Comparison of ENCODE assay signal across 7 cellular contexts in genomic region chr5:176061269-176061622, GRCh38.
DNase-seq lines count a peak whose midpoint lies in the region; ATAC-seq and TF ChIP-seq lines count a peak whose summit lies in the region.
"Not testable (repeated sequence)": the region's sequence is repeated elsewhere in the genome, so short reads cannot be mapped to it uniquely, and the experiment has no call there.

No MANE protein-coding gene starts in this region.

- not testable (repeated sequence) for H3K27ac ChIP-seq in endodermal cell (ENCODE audit: low read depth, low read length); stomach

- H3K27me3 ChIP-seq in endodermal cell (ENCODE audit: control insufficient read depth, insufficient read depth, low read length, poor library complexity, severe bottlenecking); kidney epithelial cell (ENCODE audit: control insufficient read depth, insufficient read depth, low read length); stomach: not testable (repeated sequence)

- not testable (repeated sequence) for H3K36me3 ChIP-seq in endodermal cell (ENCODE audit: control insufficient read depth, insufficient read depth, low read length); kidney epithelial cell (ENCODE audit: control insufficient read depth, insufficient read depth, low read length); stomach

- intact Hi-C loops in activated naive CD4-positive, alpha-beta T cell treated with anti-CD3 and anti-CD28 coated beads for 36 hours (cut with micrococcal nuclease); posterior vena cava (cut with DNase I); stomach (cut with DNase I; ENCODE audit: low total_unique reads): not testable (repeated sequence)

- H3K4me3 ChIP-seq in endodermal cell (ENCODE audit: low read length): not testable (repeated sequence)
- peak overlapping the region; percentile 24 for H3K4me3 ChIP-seq in kidney epithelial cell (ENCODE audit: low read depth, low read length)
- peak overlapping the region in 3 of 4 donors; percentile 17 to 33 (median 25) for H3K4me3 ChIP-seq in stomach

- ATAC-seq in T-cell (replicated peaks in 1 of 4); activated T-cell treated with anti-CD3 and anti-CD28 coated beads, Interleukin-2, amount 50 U/mL, for 4 hours: not testable (repeated sequence)

- not testable (repeated sequence) for H3K9ac ChIP-seq in endodermal cell (ENCODE audit: extremely low read depth, low read length, poor library complexity, severe bottlenecking)

- not testable (repeated sequence) for TF ChIP-seq CTCF in endodermal cell (conservative IDR thresholded peaks at IDR 0.05); kidney epithelial cell (IDR thresholded peaks at IDR 0.05; ENCODE audit: insufficient read depth, low read length, poor library complexity, severe bottlenecking); stomach (IDR thresholded peaks at IDR 0.05)

- POLR2A ChIA-PET in T-cell (lab: Charles Lee): not testable (repeated sequence)

- H3K27me3 Mint-ChIP-seq in T-cell; activated T-cell treated with anti-CD3 and anti-CD28 coated beads, Interleukin-2, amount 50 U/mL, for 4 hours (ENCODE audit: low read depth); activated naive CD4-positive, alpha-beta T cell treated with anti-CD3 and anti-CD28 coated beads for 36 hours (ENCODE audit: low read depth); endodermal cell (ENCODE audit: insufficient read depth): not testable (repeated sequence)

- not testable (repeated sequence) for TF ChIP-seq EP300 in stomach (IDR thresholded peaks at IDR 0.05)

- not testable (repeated sequence) for H3K9me3 Mint-ChIP-seq in T-cell; activated T-cell treated with anti-CD3 and anti-CD28 coated beads, Interleukin-2, amount 50 U/mL, for 4 hours; activated naive CD4-positive, alpha-beta T cell treated with anti-CD3 and anti-CD28 coated beads for 36 hours; endodermal cell

- CTCF ChIA-PET in T-cell (lab: Charles Lee); activated naive CD4-positive, alpha-beta T cell treated with anti-CD3 and anti-CD28 coated beads for 36 hours (lab: Charles Lee): not testable (repeated sequence)

- H3K9me3 ChIP-seq in endodermal cell (ENCODE audit: control insufficient read depth, low read length); stomach: not testable (repeated sequence)

- H3K27ac Mint-ChIP-seq in T-cell; activated naive CD4-positive, alpha-beta T cell treated with anti-CD3 and anti-CD28 coated beads for 36 hours; endodermal cell: not testable (repeated sequence)

- H3K4me1 ChIP-seq in endodermal cell (ENCODE audit: control insufficient read depth, insufficient read depth, low read length); stomach: not testable (repeated sequence)

- not testable (repeated sequence) for TF ChIP-seq POLR2A in stomach (IDR thresholded peaks at IDR 0.05)

- not testable (repeated sequence) for DNase-seq in T-cell; activated T-cell treated with anti-CD3 and anti-CD28 coated beads, Interleukin-2, amount 50 U/mL, for 4 hours; activated naive CD4-positive, alpha-beta T cell treated with anti-CD3 and anti-CD28 coated beads for 36 hours; kidney epithelial cell (ENCODE audit: low read depth); stomach
- DNase-seq in endodermal cell: peak; percentile 31
- peak; percentile 51 for DNase-seq in posterior vena cava (ENCODE audit: low spot score)

- peak overlapping the region in 2 of 3 donors; percentile 36 for H3K4me3 Mint-ChIP-seq in T-cell
- H3K4me3 Mint-ChIP-seq in activated T-cell treated with anti-CD3 and anti-CD28 coated beads, Interleukin-2, amount 50 U/mL, for 4 hours: peak overlapping the region; percentile 29
- H3K4me3 Mint-ChIP-seq in activated naive CD4-positive, alpha-beta T cell treated with anti-CD3 and anti-CD28 coated beads for 36 hours: peak overlapping the region; percentile 49
- H3K4me3 Mint-ChIP-seq in endodermal cell: not testable (repeated sequence)

- not testable (repeated sequence) for H3K36me3 Mint-ChIP-seq in T-cell; activated T-cell treated with anti-CD3 and anti-CD28 coated beads, Interleukin-2, amount 50 U/mL, for 4 hours (ENCODE audit: insufficient read depth); activated naive CD4-positive, alpha-beta T cell treated with anti-CD3 and anti-CD28 coated beads for 36 hours (ENCODE audit: low read depth); endodermal cell (ENCODE audit: low read depth)

- WGBS in endodermal cell (ENCODE audit: insufficient coverage in 1 of 2, insufficient read length in 1 of 2), 2 experiments: 87% methylated on average over 18 of the region's 30 CpGs; no CpG with 5 or more reads in 1 of the 2 experiments
- 27 to 36% (median 35%) methylated on average over 19 to 22 of the region's 30 CpGs for WGBS in stomach, 5 donors

- not testable (repeated sequence) for H3K4me1 Mint-ChIP-seq in T-cell; activated T-cell treated with anti-CD3 and anti-CD28 coated beads, Interleukin-2, amount 50 U/mL, for 4 hours (ENCODE audit: low read depth); activated naive CD4-positive, alpha-beta T cell treated with anti-CD3 and anti-CD28 coated beads for 36 hours (ENCODE audit: low read depth); endodermal cell
